In genomic region chr9:107518037-107518786, GRCh38 we compare ENCODE assay signal across 19 cellular contexts. TPM values are rescaled to one million over a fixed set of nuclear protein-coding genes. Genes with fewer than 3 reads are reported as not detected.
DNase-seq lines count a peak whose midpoint lies in the region; ATAC-seq, FAIRE-seq and TF ChIP-seq lines count a peak whose summit lies in the region.
"Had no signal": no experiment of that assay in that cellular context is flagged by ENCODE, and none has a peak within 500 bp of the region (broad histone marks: within the 10 kb centered on the region; RNA-seq: fewer than 3 reads in every experiment).

No MANE protein-coding gene starts in this region.

- CTCF ChIA-PET in HepG2 (lab: Yijun Ruan, JAX; ENCODE audit: low intra/inter-chr PET ratio, low total read pairs) = no interaction called here

- H3K4me3 ChIP-seq in right lobe of liver = no peak overlapping the region
- H3K4me3 ChIP-seq in HepG2 (replicated peaks in 1 of 3; ENCODE audit: insufficient read depth in 1 of 3, low read depth in 2 of 3, low read length in 3 of 3) = no peak overlapping the region
- no peak overlapping the region for H3K4me3 ChIP-seq in stomach
- H3K4me3 ChIP-seq: HAP-1 had no signal

- in situ Hi-C loops in HepG2 (cut with HindIII; ENCODE audit: extremely low pct_ligation_motif_present, low pct_unique_long_range_greater_than_20kb) = no loop called here

- H3K27me3 Mint-ChIP-seq in activated T-helper 17 cell treated with anti-CD3 and anti-CD28 coated beads, Interleukin-2, amount 50 U/mL, for 72 hours = no peaks in the 10 kb centered on the region
- H3K27me3 Mint-ChIP-seq: CD4-positive, alpha-beta T cell had no signal

- no peaks in the 10 kb centered on the region for H3K9me3 ChIP-seq in right lobe of liver
- no peaks in the 10 kb centered on the region for H3K9me3 ChIP-seq in HepG2 (ENCODE audit: low read length)
- no peaks in the 10 kb centered on the region for H3K9me3 ChIP-seq in stomach
- H3K9me3 ChIP-seq: BE2C, Caco-2, HAP-1 had no signal

- H3K27me3 ChIP-seq in right lobe of liver (no peaks in the 10 kb centered on the region), HepG2 (ENCODE audit: control insufficient read depth in 1 of 2, insufficient read depth in 2 of 2, low read length in 2 of 2) (no peaks in the 10 kb centered on the region), stomach (no peaks in the 10 kb centered on the region)
- H3K27me3 ChIP-seq: BE2C had no signal

- H3K27ac Mint-ChIP-seq in activated T-helper 17 cell treated with anti-CD3 and anti-CD28 coated beads, Interleukin-2, amount 50 U/mL, for 72 hours = no peak overlapping the region
- H3K27ac Mint-ChIP-seq: CD4-positive, alpha-beta T cell had no signal

- H3K4me2 ChIP-seq in HepG2 (ENCODE audit: low read depth, low read length) = no peak overlapping the region

- TF ChIP-seq EP300 in HepG2 (IDR thresholded peaks at IDR 0.05; ENCODE audit: low read depth in 2 of 2, low read length in 2 of 2) (no peak), HepG2 (CRISPR knock-in tag; IDR thresholded peaks at IDR 0.05; ENCODE audit: borderline replicate concordance) (no peak), stomach (IDR thresholded peaks at IDR 0.05) (no peak)

- TF ChIP-seq CTCF in right lobe of liver (IDR thresholded peaks at IDR 0.05) (no peak), HepG2 (CRISPR knock-in tag; IDR thresholded peaks at IDR 0.05) (no peak), stomach (IDR thresholded peaks at IDR 0.05) (no peak)

- no peak for FAIRE-seq in HepG2 (lab: Jason Lieb, UNC)
- FAIRE-seq: A204.1, D721Med, GM12892, GM18507 had no signal

- H4K20me1 ChIP-seq in HepG2 (ENCODE audit: insufficient read depth, low read length) = no peaks in the 10 kb centered on the region

- BruUV-seq in HepG2 (replicated peaks; lab: Mats Ljungman, UMichigan) = no TSS peak

- no peaks in the 10 kb centered on the region for H3K4me1 ChIP-seq in right lobe of liver
- H3K4me1 ChIP-seq in HepG2 (ENCODE audit: insufficient read depth, low read length) = no peaks in the 10 kb centered on the region
- H3K4me1 ChIP-seq in stomach = peaks cover 0 to 8% (median 6%) of the 10 kb centered on the region in 4 donors
- H3K4me1 ChIP-seq: BE2C, Caco-2, HAP-1 had no signal

- POLR2A ChIA-PET in HepG2 (lab: Yijun Ruan, JAX) = no interaction called here

- no peak for DNase-seq in right lobe of liver
- DNase-seq in HepG2 (ENCODE audit: low spot score) = no peak
- DNase-seq in NCI-H69 (lab: John Stamatoyannopoulos, UW) = peak; percentile 77
- no peak for DNase-seq in left lobe of liver (ENCODE audit: low spot score)
- DNase-seq in stomach = no peak
- DNase-seq: ACHN; BE2C; C1 segment of cervical spinal cord; Caco-2; CD4-positive, alpha-beta T cell; DMS79; GDM1 had no signal

- peaks cover 3% of the 10 kb centered on the region for H3K9me3 Mint-ChIP-seq in activated T-helper 17 cell treated with anti-CD3 and anti-CD28 coated beads, Interleukin-2, amount 50 U/mL, for 72 hours

- H3K9ac ChIP-seq in HepG2 (ENCODE audit: insufficient read depth, low read depth, low read length) = no peak overlapping the region

- H3K36me3 ChIP-seq in right lobe of liver = no peaks in the 10 kb centered on the region
- no peaks in the 10 kb centered on the region for H3K36me3 ChIP-seq in HepG2 (replicated peaks in 1 of 2; ENCODE audit: control insufficient read depth in 1 of 2, insufficient read depth in 2 of 2, low read length in 2 of 2)
- no peaks in the 10 kb centered on the region for H3K36me3 ChIP-seq in stomach
- H3K36me3 ChIP-seq: BE2C, HAP-1 had no signal

- H3K27ac ChIP-seq in right lobe of liver (no peak overlapping the region), HepG2 (ENCODE audit: extremely low read length, insufficient read depth, low read length) (no peak overlapping the region), stomach (no peak overlapping the region)

- 27% methylated on average over 6 of the region's 6 CpGs for WGBS in right lobe of liver (ENCODE audit: insufficient coverage, low coverage, low lambda C conversion rate, missing lambda C conversion rate)
- WGBS in HepG2 (ENCODE audit: low lambda C conversion rate) = 26% methylated on average over 6 of the region's 6 CpGs
- 20 to 41% (median 25%) methylated on average over 6 of the region's 6 CpGs for WGBS in stomach, 5 donors

- TF ChIP-seq RAD21 in HepG2 (CRISPR knock-in tag; IDR thresholded peaks at IDR 0.05) = no peak

- no peaks in the 10 kb centered on the region for H3K79me2 ChIP-seq in HepG2 (ENCODE audit: insufficient read depth, low read length)

- H3K36me3 Mint-ChIP-seq in activated T-helper 17 cell treated with anti-CD3 and anti-CD28 coated beads, Interleukin-2, amount 50 U/mL, for 72 hours (ENCODE audit: low read depth) = no peaks in the 10 kb centered on the region

- TF ChIP-seq POLR2A in right lobe of liver (IDR thresholded peaks at IDR 0.05) (no peak), HepG2 (IDR thresholded peaks at IDR 0.05; ENCODE audit: insufficient read depth in 1 of 2, low read depth in 2 of 2, low read length in 2 of 2) (no peak), stomach (IDR thresholded peaks at IDR 0.05) (no peak)

- no peaks in the 10 kb centered on the region for H3K4me1 Mint-ChIP-seq in activated T-helper 17 cell treated with anti-CD3 and anti-CD28 coated beads, Interleukin-2, amount 50 U/mL, for 72 hours

- no peak overlapping the region for H3K4me3 Mint-ChIP-seq in activated T-helper 17 cell treated with anti-CD3 and anti-CD28 coated beads, Interleukin-2, amount 50 U/mL, for 72 hours
- H3K4me3 Mint-ChIP-seq: CD4-positive, alpha-beta T cell had no signal

- intact Hi-C loops in right lobe of liver (cut with DNase I) (no loop called here), HepG2 (cut with micrococcal nuclease; ENCODE audit: unreplicated experiment) (no loop called here), stomach (cut with DNase I; ENCODE audit: low total_unique reads) (no loop called here)

- H2AFZ ChIP-seq in HepG2 (ENCODE audit: low read length) = no peak overlapping the region

- ATAC-seq in right lobe of liver = peak; percentile 46 to 71 (median 66)
- ATAC-seq in HepG2 = no peak
- peak; percentile 62 for ATAC-seq in left lobe of liver
- no peak for ATAC-seq in activated T-helper 17 cell treated with anti-CD3 and anti-CD28 coated beads, Interleukin-2, amount 50 U/mL, for 72 hours (replicated peaks)
- ATAC-seq in GM18520 (IDR thresholded peaks at IDR 0.05; ENCODE audit: unreplicated experiment) = no peak

TF ChIP-seq in HepG2, 621 proteins besides CTCF, POLR2A, EP300 and RAD21:
- TF ChIP-seq ZNF597 (CRISPR knock-in tag; IDR thresholded peaks at IDR 0.05) (no peak), ZNF12 (CRISPR knock-in tag; IDR thresholded peaks at IDR 0.05) (no peak), ZFP90 (CRISPR knock-in tag; IDR thresholded peaks at IDR 0.05; ENCODE audit: borderline replicate concordance) (no peak)

RNA-seq across cellular contexts. Expression of gene KLF4, which starts 28.6 kb away (rescaled TPM):
- total RNA-seq in right lobe of liver (10 to 100 TPM in 2 of 6 experiments, 1 to 10 TPM in 4; 1.5 to 12.4 (median 5.9) TPM), HepG2 (2016; rRNA removed; fragmentation: Illumina TruSeq; extraction: Trizol) (0.20 TPM in 1 of 2 replicates, not detected in the other), left lobe of liver (2.9 TPM), stomach (100 to 1,000 TPM in 1 of 5 donors, 10 to 100 TPM in 4; 34.8 to 323 (median 58.6) TPM)
- not detected in 2 replicates for total RNA-seq in HepG2 (2016; cell fraction: cytosol; rRNA removed; fragmentation: Illumina TruSeq; extraction: Trizol; ENCODE audit: low read depth)
- total RNA-seq in HepG2 (2016; cell fraction: insoluble cytoplasmic fraction; rRNA removed; fragmentation: Illumina TruSeq; extraction: Trizol) = 0.28 TPM in 1 of 2 replicates, not detected in the other
- total RNA-seq in HepG2 (2016; cell fraction: membrane; rRNA removed; fragmentation: Illumina TruSeq; extraction: Trizol) = 0.09 and 0.17 TPM in 2 replicates
- 0.40 and 0.88 TPM in 2 replicates for total RNA-seq in HepG2 (2016; cell fraction: nucleus; rRNA removed; fragmentation: Illumina TruSeq; extraction: Trizol)
- polyA plus RNA-seq in HepG2 (2011; rRNA removed) (0.37 and 0.55 TPM in 2 replicates), stomach (100 to 1,000 TPM in 1 of 3 donors, 10 to 100 TPM in 2; 18.2 to 150 (median 31.6) TPM)
- polyA plus RNA-seq in HepG2 (2011; cell fraction: cytosol; rRNA removed) = 0.42 and 0.46 TPM in 2 replicates
- 1.9 and 2.3 TPM in 2 replicates for polyA plus RNA-seq in HepG2 (2011; cell fraction: nucleus; rRNA removed)
- polyA plus RNA-seq in HepG2 (2012) = 0.13 and 1.5 TPM in 2 replicates
- polyA plus RNA-seq in HepG2 (2016; cell fraction: cytosol; fragmentation: Illumina TruSeq; extraction: Trizol; ENCODE audit: low read depth) = not detected in 2 replicates
- 0.11 TPM in 1 of 2 replicates, not detected in the other for polyA plus RNA-seq in HepG2 (2016; cell fraction: insoluble cytoplasmic fraction; fragmentation: Illumina TruSeq; extraction: Trizol; ENCODE audit: low read depth)
- 0.07 and 0.26 TPM in 2 replicates for polyA plus RNA-seq in HepG2 (2016; cell fraction: membrane; fragmentation: Illumina TruSeq; extraction: Trizol; ENCODE audit: low read depth)
- polyA plus RNA-seq in HepG2 (2016; cell fraction: nucleus; fragmentation: Illumina TruSeq; extraction: Trizol; ENCODE audit: insufficient read depth, low read depth) = 0.53 and 0.56 TPM in 2 replicates
- 0.56 and 10.8 TPM in 2 replicates for polyA minus RNA-seq in HepG2 (2011; rRNA and poly(A)+ RNA removed; ENCODE audit: low replicate concordance)
- polyA minus RNA-seq in HepG2 (2011; cell fraction: cytosol; rRNA and poly(A)+ RNA removed) = 0.26 and 1.2 TPM in 2 replicates
- polyA minus RNA-seq in HepG2 (2011; cell fraction: nucleus; rRNA and poly(A)+ RNA removed) = 1.1 and 1.3 TPM in 2 replicates
- under 1 TPM; 0.19 to 0.48 TPM for total RNA-seq in activated T-helper 17 cell treated with anti-CD3 and anti-CD28 coated beads, Interleukin-2, amount 50 U/mL, for 72 hours

Comparison
In these comparisons a context has a peak if more than half of its experiments do, and no peak if none do; other contexts are left out.
1. ATAC-seq: peak in right lobe of liver (4 of 4) and left lobe of liver (single experiment); none in HepG2 (single experiment), activated T-helper 17 cell treated with anti-CD3 and anti-CD28 coated beads, Interleukin-2, amount 50 U/mL, for 72 hours (single experiment) and GM18520 (single experiment).